8 cellular contexts compared by ENCODE assay signal in the genomic region with DNA sequence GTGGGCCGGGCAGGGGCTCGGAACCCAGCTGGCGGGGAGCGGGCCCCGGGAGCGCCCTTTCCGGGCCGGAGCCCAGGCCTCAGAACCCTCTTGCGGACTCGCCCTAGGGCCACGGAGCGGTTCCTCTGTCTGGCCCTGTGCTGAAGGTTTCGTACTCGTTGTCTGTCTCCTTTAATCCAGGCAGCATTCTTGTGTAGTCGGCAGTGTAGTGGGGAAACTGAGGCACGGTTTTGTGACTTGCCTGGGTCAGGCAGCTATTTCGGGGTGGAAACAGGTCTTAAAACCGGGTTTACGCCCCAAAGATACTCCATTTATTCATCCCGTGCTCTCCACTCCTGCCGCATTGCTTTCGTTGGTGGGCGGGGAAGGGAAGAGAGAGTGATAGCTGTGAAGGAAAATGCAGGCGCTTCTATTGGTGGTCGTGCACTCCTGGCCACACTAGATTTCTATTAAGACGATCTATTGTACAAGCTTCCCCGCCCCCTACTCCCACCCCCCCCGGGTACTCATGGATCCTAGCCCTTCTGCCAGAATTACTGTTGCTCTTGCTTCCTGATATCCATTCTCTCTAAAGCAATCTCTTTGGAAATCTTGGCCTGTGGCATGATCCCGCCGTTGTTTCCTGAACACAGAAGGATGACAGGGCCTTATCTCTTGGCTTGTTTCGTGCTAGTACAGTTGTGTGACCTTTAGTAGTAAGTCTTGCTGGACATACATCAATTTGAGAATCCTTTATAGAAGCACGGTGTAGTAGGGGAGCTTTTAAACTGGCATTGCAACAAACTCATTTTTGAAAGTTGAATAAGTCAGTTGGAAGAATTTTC. TPM values are rescaled to one million over a fixed set of nuclear protein-coding genes. Genes with fewer than 3 reads are reported as not detected.
DNase-seq lines count a peak whose midpoint lies in the region; ATAC-seq and TF ChIP-seq lines count a peak whose summit lies in the region.

No MANE protein-coding gene starts in this region.

- H3K27ac ChIP-seq in OCI-LY7 (ENCODE audit: low read depth, low read length, poor library complexity, severe bottlenecking) (peak overlapping the region; percentile 77), brain microvascular endothelial cell (peak overlapping the region; percentile 81)

- no peaks in the 10 kb centered on the region for H3K9me3 Mint-ChIP-seq in stimulated activated memory B cell treated with anti-CD40 and anti-IgM and Interleukin-4, amounts not matched to agents 10 μg/mL and 1 μg/mL and 100 μg/mL, for 72 hours

- intact Hi-C loops in OCI-LY7 (cut with micrococcal nuclease; ENCODE audit: unreplicated experiment): loop anchor here (1.0 to 10.0 kb wide), 5 partner anchors 48 to 224 kb away; partner anchors contain the start of genes ACE, CCDC47, DDX42 and MAP3K3

- POLR2A ChIA-PET in OCI-LY7 (lab: Charles Lee): interaction anchor here (0.5 to 1.4 kb wide), 5 partner anchors 11 to 1062 kb away, joined by 3 to 4 read pairs (median 3); no protein-coding TSS in a partner anchor

- H3K4me3 Mint-ChIP-seq in stimulated activated memory B cell treated with anti-CD40 and anti-IgM and Interleukin-4, amounts not matched to agents 10 μg/mL and 1 μg/mL and 100 μg/mL, for 72 hours: peak overlapping the region; percentile 94

- in situ Hi-C loops in brain microvascular endothelial cell (cut with HindIII; ENCODE audit: low pct_ligation_motif_present, low sequenced_read_pairs): no loop called here

- peaks cover 71% of the 10 kb centered on the region for H3K79me2 ChIP-seq in OCI-LY7 (ENCODE audit: insufficient read depth, low read depth, low read length)

- ATAC-seq in HG03066 (IDR thresholded peaks at IDR 0.05; ENCODE audit: low read depth, unreplicated experiment): peak; percentile 1
- ATAC-seq in stimulated activated memory B cell treated with anti-CD40 and anti-IgM and Interleukin-4, amounts not matched to agents 10 μg/mL and 1 μg/mL and 100 μg/mL, for 72 hours: no peak

- peak overlapping the region; percentile 94 for H3K4me3 ChIP-seq in OCI-LY7 (ENCODE audit: low read depth, low read length, poor library complexity, severe bottlenecking)
- H3K4me3 ChIP-seq in brain microvascular endothelial cell (ENCODE audit: low read depth, low read length): peak overlapping the region; percentile 95
- H3K4me3 ChIP-seq in kidney epithelial cell (ENCODE audit: low read depth, low read length): peak overlapping the region; percentile 82

- peak; percentile 0 for DNase-seq in NCI-H345 treated with DMSO at 0.1 percent for 48 hours (lab: John Stamatoyannopoulos, UW; ENCODE audit: unreplicated experiment)
- DNase-seq in NCI-H345 (lab: John Stamatoyannopoulos, UW): no peak
- peak; percentile 41 for DNase-seq in OCI-LY7 (ENCODE audit: low spot score)
- peak; percentile 42 for DNase-seq in brain microvascular endothelial cell
- no peak for DNase-seq in kidney epithelial cell (ENCODE audit: low read depth)
- no peak for DNase-seq in effector CD8-positive, alpha-beta T cell (lab: John Stamatoyannopoulos, UW)

- CTCF ChIA-PET in OCI-LY7 (lab: Charles Lee; ENCODE audit: unreplicated experiment): interaction anchor here (0.6 kb wide), 1 partner anchor 115 kb away, joined by 5 read pairs; no protein-coding TSS in a partner anchor

- peaks cover 16% of the 10 kb centered on the region for H3K4me1 ChIP-seq in OCI-LY7 (ENCODE audit: insufficient read depth, low read length, poor library complexity, severe bottlenecking)

- no peaks in the 10 kb centered on the region for H3K27me3 Mint-ChIP-seq in stimulated activated memory B cell treated with anti-CD40 and anti-IgM and Interleukin-4, amounts not matched to agents 10 μg/mL and 1 μg/mL and 100 μg/mL, for 72 hours

- TF ChIP-seq CTCF in OCI-LY7 (conservative IDR thresholded peaks at IDR 0.05; ENCODE audit: low read length) (no peak), brain microvascular endothelial cell (IDR thresholded peaks at IDR 0.05; ENCODE audit: low read depth, low read length, missing control alignments) (no peak), kidney epithelial cell (IDR thresholded peaks at IDR 0.05; ENCODE audit: insufficient read depth, low read length, poor library complexity, severe bottlenecking) (no peak)

- peak overlapping the region; percentile 89 for H3K4me2 ChIP-seq in OCI-LY7 (ENCODE audit: low read length)

- H3K36me3 ChIP-seq in OCI-LY7 (ENCODE audit: insufficient read depth, low read length): peaks cover 40% of the 10 kb centered on the region
- H3K36me3 ChIP-seq in brain microvascular endothelial cell (replicated peaks): no peaks in the 10 kb centered on the region
- no peaks in the 10 kb centered on the region for H3K36me3 ChIP-seq in kidney epithelial cell (ENCODE audit: control insufficient read depth, insufficient read depth, low read length)

- H3K9me2 ChIP-seq in OCI-LY7 (ENCODE audit: insufficient read depth, low read length): no peaks in the 10 kb centered on the region

- TSS peak; percentile 58 for BruUV-seq in OCI-LY7 (replicated peaks; lab: Mats Ljungman, UMichigan)

- H3K9me3 ChIP-seq in OCI-LY7 (ENCODE audit: low read length): no peaks in the 10 kb centered on the region

- H3K36me3 Mint-ChIP-seq in stimulated activated memory B cell treated with anti-CD40 and anti-IgM and Interleukin-4, amounts not matched to agents 10 μg/mL and 1 μg/mL and 100 μg/mL, for 72 hours: peaks cover 17% of the 10 kb centered on the region

- H3K4me1 Mint-ChIP-seq in stimulated activated memory B cell treated with anti-CD40 and anti-IgM and Interleukin-4, amounts not matched to agents 10 μg/mL and 1 μg/mL and 100 μg/mL, for 72 hours: peaks cover 50% of the 10 kb centered on the region

- peak overlapping the region; percentile 100 for H3K27ac Mint-ChIP-seq in stimulated activated memory B cell treated with anti-CD40 and anti-IgM and Interleukin-4, amounts not matched to agents 10 μg/mL and 1 μg/mL and 100 μg/mL, for 72 hours

- peak overlapping the region; percentile 42; the same call in 1 of the 2 replicates for H2AFZ ChIP-seq in OCI-LY7 (ENCODE audit: low read length)

- H3K27me3 ChIP-seq in brain microvascular endothelial cell (replicated peaks) (no peaks in the 10 kb centered on the region), kidney epithelial cell (ENCODE audit: control insufficient read depth, insufficient read depth, low read length) (no peaks in the 10 kb centered on the region)

- H4K20me1 ChIP-seq in OCI-LY7 (ENCODE audit: insufficient read depth, low read length): peaks cover 23% of the 10 kb centered on the region

RNA-seq across cellular contexts. Expression of gene DCAF7, which starts 0.8 kb away (rescaled TPM):
- 35.4 and 46.4 TPM in 2 replicates for total RNA-seq in OCI-LY7 (2014; rRNA removed; shearing (Covaris generic))
- 121 and 133 TPM in 2 replicates for total RNA-seq in OCI-LY7 (2022)
- total RNA-seq in kidney epithelial cell: 47.0 and 49.4 TPM in 2 replicates

RNA-seq across cellular contexts. Expression of gene KCNH6, which starts 27.9 kb away (rescaled TPM):
- total RNA-seq in OCI-LY7 (2014; rRNA removed; shearing (Covaris generic)): not detected in 2 replicates
- not detected in 2 replicates for total RNA-seq in OCI-LY7 (2022)
- total RNA-seq in kidney epithelial cell: 0.07 and 0.21 TPM in 2 replicates

RNA-seq across cellular contexts. Expression of gene TACO1, which starts 49.7 kb away (rescaled TPM):
- 13.4 and 16.2 TPM in 2 replicates for total RNA-seq in OCI-LY7 (2014; rRNA removed; shearing (Covaris generic))
- total RNA-seq in OCI-LY7 (2022) (26.0 and 28.8 TPM in 2 replicates), kidney epithelial cell (24.7 and 24.9 TPM in 2 replicates)

Comparison
In these comparisons a context has a peak if more than half of its experiments do, and no peak if none do; other contexts are left out.
1. DNase-seq: peak in NCI-H345 treated with DMSO at 0.1 percent for 48 hours (single experiment), OCI-LY7 (single experiment) and brain microvascular endothelial cell (single experiment); none in NCI-H345 (single experiment), kidney epithelial cell (single experiment) and effector CD8-positive, alpha-beta T cell (single experiment).
2. Peak in every context shown above with its lines, with median percentiles within 50 percentile points of each other: H3K4me3 ChIP-seq.